In genomic region chr10:33749042-33749441, GRCh38 we compare ENCODE assay signal across 14 cellular contexts.
"Had no signal": no experiment of that assay in that cellular context is flagged by ENCODE, and none has a peak within 500 bp of the region (broad histone marks: within the 10 kb centered on the region; RNA-seq: fewer than 3 reads in every experiment).

No MANE protein-coding gene starts in this region.

- H3K9me3 ChIP-seq: body of pancreas, psoas muscle had no signal

- ATAC-seq: activated CD8-positive, alpha-beta T cell treated with anti-CD3 and anti-CD28 coated beads, Interleukin-2, amount 10 ng/mL, durations not matched to agents 7 days and 5 days; activated naive CD8-positive, alpha-beta T cell treated with anti-CD3 and anti-CD28 coated beads, Interleukin-2, amount 50 U/mL, for 24 hours; body of pancreas; left colon had no signal

- H3K27me3 ChIP-seq: body of pancreas had no signal

- H3K4me3 ChIP-seq: body of pancreas, psoas muscle had no signal

- DNase-seq: activated CD4-positive, alpha-beta T cell treated with anti-CD3 and anti-CD28 coated beads for 48 hours; activated CD8-positive, alpha-beta memory T cell treated with anti-CD3 and anti-CD28 coated beads, Interleukin-2, amount 50 U/mL, for 48 hours; activated CD8-positive, alpha-beta T cell treated with anti-CD3 and anti-CD28 coated beads, Interleukin-2, amount 10 ng/mL, durations not matched to agents 7 days and 5 days; activated naive CD4-positive, alpha-beta T cell treated with Interleukin-2 at 50 U/mL for 16 hours; activated naive CD8-positive, alpha-beta T cell treated with anti-CD3 and anti-CD28 coated beads, Interleukin-2, amount 50 U/mL, for 24 hours; body of pancreas; cerebellar nuclear complex; dermis blood vessel endothelial cell; foreskin fibroblast; left colon; mesenchymal stem cell; psoas muscle; stimulated activated CD4-positive, alpha-beta T cell treated with anti-CD3 and anti-CD28 coated beads, Interleukin-4, amount 100 ng/mL, for 1 hour; T1000 had no signal

- H3K27ac ChIP-seq: body of pancreas, psoas muscle had no signal

- H3K4me1 ChIP-seq: body of pancreas had no signal
